Comparison of ENCODE assay signal across 8 cellular contexts in the genomic region with DNA sequence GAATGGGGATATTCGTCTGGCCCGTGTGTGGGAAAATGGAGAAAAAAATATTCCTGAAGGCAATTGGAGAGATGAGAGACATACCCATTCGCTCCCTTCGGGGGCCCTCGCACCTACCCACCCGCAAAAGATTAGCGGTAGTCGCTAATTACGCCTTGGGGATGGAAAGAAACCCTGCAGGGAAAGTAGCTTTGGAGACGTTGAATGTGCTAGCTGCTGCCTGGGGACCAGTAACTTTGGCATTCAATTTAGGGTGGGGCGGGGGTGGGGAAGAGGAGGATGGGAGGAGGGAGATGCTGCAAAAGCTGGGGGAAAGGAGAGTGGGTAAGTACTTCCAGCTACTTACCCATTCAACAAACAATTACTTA. TPM values are rescaled to one million over a fixed set of nuclear protein-coding genes. Genes with fewer than 3 reads are reported as not detected.
DNase-seq lines count a peak whose midpoint lies in the region; ATAC-seq, FAIRE-seq and TF ChIP-seq lines count a peak whose summit lies in the region.

No MANE protein-coding gene starts in this region.

- H3K27me3 ChIP-seq in BE2C = no peaks in the 10 kb centered on the region

- H3K4me1 Mint-ChIP-seq in neural crest cell = peaks cover 11% of the 10 kb centered on the region

- no peak for FAIRE-seq in GM12891 (lab: Jason Lieb, UNC)

- TF ChIP-seq CTCF in BE2C (IDR thresholded peaks at IDR 0.05; ENCODE audit: low read depth, low read length) (no peak), choroid plexus epithelial cell (conservative IDR thresholded peaks at IDR 0.05; ENCODE audit: low read depth, low read length) (no peak), neural crest cell (conservative IDR thresholded peaks at IDR 0.05) (no peak)

- ATAC-seq in GM19455 (IDR thresholded peaks at IDR 0.05; ENCODE audit: unreplicated experiment) = peak; percentile 33
- peak; percentile 24 for ATAC-seq in HG03460 (IDR thresholded peaks at IDR 0.05; ENCODE audit: unreplicated experiment)

- no peak for TF ChIP-seq POLR2A in GM12891 (IDR thresholded peaks at IDR 0.05; ENCODE audit: low read depth, low read length)

- H3K4me1 ChIP-seq in BE2C = no peaks in the 10 kb centered on the region

- DNase-seq in BE2C (no peak), choroid plexus epithelial cell (ENCODE audit: low read depth) (no peak), neural crest cell (ENCODE audit: low read depth, low spot score) (no peak), DMS53 treated with DMSO at 0.1 percent for 48 hours (lab: John Stamatoyannopoulos, UW; ENCODE audit: unreplicated experiment) (no peak), glomerular visceral epithelial cell (ENCODE audit: extremely low spot score) (no peak), GM12891 (ENCODE audit: insufficient read length, low spot score) (no peak)

- H3K9me3 Mint-ChIP-seq in neural crest cell = peaks cover 11% of the 10 kb centered on the region

- peak overlapping the region; percentile 77 for H3K4me3 ChIP-seq in BE2C (ENCODE audit: low read depth, low read length)
- H3K4me3 ChIP-seq in choroid plexus epithelial cell (ENCODE audit: low read depth, low read length) = peak overlapping the region; percentile 64

- H3K4me3 Mint-ChIP-seq in neural crest cell = peak overlapping the region; percentile 94

- H3K27ac Mint-ChIP-seq in neural crest cell (ENCODE audit: unreplicated experiment) = no peak overlapping the region

- H3K27me3 Mint-ChIP-seq in neural crest cell (ENCODE audit: low read depth) = no peaks in the 10 kb centered on the region

- no peaks in the 10 kb centered on the region for H3K9me3 ChIP-seq in BE2C

- peaks cover 25% of the 10 kb centered on the region for H3K36me3 Mint-ChIP-seq in neural crest cell (ENCODE audit: low read depth)

- H3K36me3 ChIP-seq in BE2C = no peaks in the 10 kb centered on the region

TF ChIP-seq in GM12891, 5 proteins besides CTCF, POLR2A, EP300 and RAD21:
- TF ChIP-seq POU2F2 (IDR thresholded peaks at IDR 0.05; ENCODE audit: low read depth, low read length) (no peak), SPI1 (IDR thresholded peaks at IDR 0.05; ENCODE audit: low read depth, low read length) (no peak), TAF1 (IDR thresholded peaks at IDR 0.05; ENCODE audit: low read depth, low read length) (no peak), PAX5 (IDR thresholded peaks at IDR 0.05; ENCODE audit: insufficient read depth, low read length, severe bottlenecking) (no peak), POLR2AphosphoS5 (IDR thresholded peaks at IDR 0.05; ENCODE audit: low read depth, low read length) (no peak)

RNA-seq across cellular contexts. Expression of a gene that starts 0.4 kb away (rescaled TPM):
- 10.0 TPM for polyA plus RNA-seq in BE2C (2012; ENCODE audit: insufficient read depth, insufficient read length, low read depth)
- total RNA-seq in neural crest cell = 41.7 and 42.3 TPM in 2 replicates
- polyA plus RNA-seq in GM12891 (2012; ENCODE audit: low read depth, missing spikeins) = 2.5 TPM

RNA-seq across cellular contexts. Expression of a gene that starts 58.0 kb away (rescaled TPM):
- polyA plus RNA-seq in BE2C (2012; ENCODE audit: insufficient read depth, insufficient read length, low read depth) = 0.71 TPM
- 4.8 and 5.4 TPM in 2 replicates for total RNA-seq in neural crest cell
- polyA plus RNA-seq in GM12891 (2012; ENCODE audit: low read depth, missing spikeins) = 0.15 TPM
